Comparison of ENCODE assay signal across 1 cellular context in genomic region chr15:70186152-70186551, GRCh38.
TF ChIP-seq lines count a peak whose summit lies in the region.

No MANE protein-coding gene starts in this region.

TF ChIP-seq in HEK293, 187 proteins besides CTCF, POLR2A, EP300 and RAD21 (continues in another document):
- TF ChIP-seq ZNF416 (tag by site-specific recombination; IDR thresholded peaks at IDR 0.05) = no peak
- no peak for TF ChIP-seq ZNF530 (tag by site-specific recombination; IDR thresholded peaks at IDR 0.05; ENCODE audit: low read depth)
- no peak for TF ChIP-seq FEZF1 (tag by site-specific recombination; IDR thresholded peaks at IDR 0.05)
- no peak for TF ChIP-seq ZNF221 (tag by site-specific recombination; IDR thresholded peaks at IDR 0.05; ENCODE audit: borderline replicate concordance)
- TF ChIP-seq SP7 (tag by site-specific recombination; IDR thresholded peaks at IDR 0.05) = peak; percentile 39; the same call in 1 of the 2 replicates
- TF ChIP-seq HOXA7 (CRISPR knock-in tag; IDR thresholded peaks at IDR 0.05; ENCODE audit: borderline replicate concordance) = no peak
- TF ChIP-seq ZNF292 (tag by site-specific recombination; IDR thresholded peaks at IDR 0.05; ENCODE audit: borderline replicate concordance, low read depth) = no peak
- no peak for TF ChIP-seq ZNF48 (tag by site-specific recombination; IDR thresholded peaks at IDR 0.05)
- no peak for TF ChIP-seq ZBTB20 (tag by site-specific recombination; IDR thresholded peaks at IDR 0.05)
- TF ChIP-seq ZNF585B (tag by site-specific recombination; IDR thresholded peaks at IDR 0.05) = no peak
- no peak for TF ChIP-seq ZNF121 (tag by site-specific recombination; IDR thresholded peaks at IDR 0.05)
- TF ChIP-seq ZNF274 (IDR thresholded peaks at IDR 0.05; ENCODE audit: low read length) = no peak
- TF ChIP-seq ZNF274 (tag by site-specific recombination; IDR thresholded peaks at IDR 0.05; ENCODE audit: borderline replicate concordance) = no peak
- TF ChIP-seq PBX3 (CRISPR knock-in tag; IDR thresholded peaks at IDR 0.05) = no peak
- TF ChIP-seq ZNF423 (tag by site-specific recombination; IDR thresholded peaks at IDR 0.05) = 0 out of 2 replicates have a peak, but pooled peaks have one; percentile 19
- no peak for TF ChIP-seq ZBTB7A (tag by site-specific recombination; IDR thresholded peaks at IDR 0.05; ENCODE audit: low read depth)
- no peak for TF ChIP-seq ZNF362 (tag by site-specific recombination; IDR thresholded peaks at IDR 0.05)
- no peak for TF ChIP-seq ZNF366 (tag by site-specific recombination; conservative IDR thresholded peaks at IDR 0.05)
- no peak for TF ChIP-seq ZNF449 (tag by site-specific recombination; IDR thresholded peaks at IDR 0.05)
- no peak for TF ChIP-seq ZNF548 (tag by site-specific recombination; IDR thresholded peaks at IDR 0.05)
- no peak for TF ChIP-seq ZNF571 (tag by site-specific recombination; IDR thresholded peaks at IDR 0.05)
- no peak for TF ChIP-seq ZNF677 (tag by site-specific recombination; IDR thresholded peaks at IDR 0.05)
- TF ChIP-seq ZSCAN23 (tag by site-specific recombination; IDR thresholded peaks at IDR 0.05) = no peak
- no peak for TF ChIP-seq OVOL3 (tag by site-specific recombination; IDR thresholded peaks at IDR 0.05)
- TF ChIP-seq ZNF211 (tag by site-specific recombination; IDR thresholded peaks at IDR 0.05; ENCODE audit: low read depth) = no peak
- TF ChIP-seq ZNF335 (tag by site-specific recombination; conservative IDR thresholded peaks at IDR 0.05) = no peak
- no peak for TF ChIP-seq ZNF391 (tag by site-specific recombination; IDR thresholded peaks at IDR 0.05; ENCODE audit: borderline replicate concordance, low read depth)
- TF ChIP-seq INSM2 (tag by site-specific recombination; IDR thresholded peaks at IDR 0.05) = 0 out of 2 replicates have a peak, but pooled peaks have one; percentile 24
- peak; percentile 50; the same call in 1 of the 2 replicates for TF ChIP-seq ZNF600 (tag by site-specific recombination; IDR thresholded peaks at IDR 0.05)
- TF ChIP-seq ZNF169 (tag by site-specific recombination; IDR thresholded peaks at IDR 0.05) = no peak
- no peak for TF ChIP-seq ZFP37 (tag by site-specific recombination; IDR thresholded peaks at IDR 0.05)
- no peak for TF ChIP-seq ZNF580 (tag by site-specific recombination; IDR thresholded peaks at IDR 0.05)
- TF ChIP-seq ZNF768 (tag by site-specific recombination; IDR thresholded peaks at IDR 0.05) = no peak
- TF ChIP-seq PRDM10 (tag by site-specific recombination; IDR thresholded peaks at IDR 0.05) = no peak
- no peak for TF ChIP-seq ZNF549 (tag by site-specific recombination; IDR thresholded peaks at IDR 0.05)
- TF ChIP-seq ZNF501 (tag by site-specific recombination; IDR thresholded peaks at IDR 0.05) = no peak
- TF ChIP-seq ZNF624 (tag by site-specific recombination; IDR thresholded peaks at IDR 0.05) = no peak
- no peak for TF ChIP-seq ZNF558 (tag by site-specific recombination; IDR thresholded peaks at IDR 0.05)
- TF ChIP-seq PATZ1 (tag by site-specific recombination; IDR thresholded peaks at IDR 0.05) = peak; percentile 50
- TF ChIP-seq ZNF518A (tag by site-specific recombination; conservative IDR thresholded peaks at IDR 0.05; ENCODE audit: low read depth) = no peak
- no peak for TF ChIP-seq ZNF280D (tag by site-specific recombination; IDR thresholded peaks at IDR 0.05)
- TF ChIP-seq ZNF510 (tag by site-specific recombination; IDR thresholded peaks at IDR 0.05; ENCODE audit: insufficient replicate concordance) = no peak
- TF ChIP-seq OSR2 (tag by site-specific recombination; IDR thresholded peaks at IDR 0.05) = no peak
- no peak for TF ChIP-seq BCL11A (tag by site-specific recombination; IDR thresholded peaks at IDR 0.05; ENCODE audit: low read depth)
- no peak for TF ChIP-seq ZNF747 (tag by site-specific recombination; IDR thresholded peaks at IDR 0.05)
- TF ChIP-seq KLF16 (tag by site-specific recombination; IDR thresholded peaks at IDR 0.05) = no peak
- TF ChIP-seq GLIS1 (tag by site-specific recombination; IDR thresholded peaks at IDR 0.05) = peak; percentile 76
